ENCODE assay signal across 1 cellular context in the genomic region with DNA sequence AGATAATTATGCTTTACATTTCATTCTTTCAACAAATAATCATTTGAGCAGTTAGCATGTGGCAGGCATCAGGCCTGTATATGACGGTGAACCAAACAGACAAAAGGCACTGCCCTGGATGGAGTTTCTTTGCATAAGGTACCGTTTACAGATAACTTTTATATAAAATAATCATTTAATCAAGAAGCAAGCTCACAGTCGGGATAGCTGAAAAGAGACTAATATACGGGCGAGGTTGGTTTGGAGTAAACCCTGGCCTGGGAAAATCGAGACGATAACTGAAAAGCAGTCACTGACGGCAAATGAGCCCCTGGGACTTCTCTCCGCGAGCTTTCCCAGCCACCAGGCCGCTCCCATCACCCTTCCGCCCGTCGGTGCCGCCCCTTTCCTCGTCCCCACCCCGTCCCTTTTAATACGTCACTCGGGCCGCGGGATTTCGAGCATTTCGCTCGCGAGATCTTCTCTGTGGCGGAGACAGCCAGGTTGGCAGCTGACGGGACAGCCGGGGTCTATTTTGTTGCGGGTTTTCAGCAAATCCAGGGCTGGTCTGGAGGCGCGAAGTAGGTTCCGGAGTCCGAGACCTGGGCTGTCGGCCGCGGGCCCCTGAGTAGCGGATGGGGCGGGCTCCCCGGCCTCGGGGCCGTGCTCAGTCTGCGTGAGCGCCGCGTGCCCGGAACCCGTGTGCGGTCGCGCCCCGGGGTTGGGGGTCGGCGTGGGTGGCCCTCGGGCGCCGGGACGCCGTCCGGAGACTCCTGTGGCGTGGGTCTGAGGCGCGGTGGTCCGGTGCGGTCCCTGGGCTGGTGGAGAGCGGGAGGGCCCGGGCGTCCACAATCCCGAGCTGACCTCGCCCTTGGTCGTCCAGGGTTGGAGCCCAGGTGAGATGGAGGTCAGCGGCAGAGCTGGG.
TF ChIP-seq lines count a peak whose summit lies in the region.

A gene (plus strand): TSS at position 462 of the 904 bp plus-strand sequence. CDS start 703 bp downstream, outside the sequence.

TF ChIP-seq in HCT116, 20 proteins besides CTCF, POLR2A, EP300 and RAD21 (continued from another document):
- TF ChIP-seq, protein P1, sequence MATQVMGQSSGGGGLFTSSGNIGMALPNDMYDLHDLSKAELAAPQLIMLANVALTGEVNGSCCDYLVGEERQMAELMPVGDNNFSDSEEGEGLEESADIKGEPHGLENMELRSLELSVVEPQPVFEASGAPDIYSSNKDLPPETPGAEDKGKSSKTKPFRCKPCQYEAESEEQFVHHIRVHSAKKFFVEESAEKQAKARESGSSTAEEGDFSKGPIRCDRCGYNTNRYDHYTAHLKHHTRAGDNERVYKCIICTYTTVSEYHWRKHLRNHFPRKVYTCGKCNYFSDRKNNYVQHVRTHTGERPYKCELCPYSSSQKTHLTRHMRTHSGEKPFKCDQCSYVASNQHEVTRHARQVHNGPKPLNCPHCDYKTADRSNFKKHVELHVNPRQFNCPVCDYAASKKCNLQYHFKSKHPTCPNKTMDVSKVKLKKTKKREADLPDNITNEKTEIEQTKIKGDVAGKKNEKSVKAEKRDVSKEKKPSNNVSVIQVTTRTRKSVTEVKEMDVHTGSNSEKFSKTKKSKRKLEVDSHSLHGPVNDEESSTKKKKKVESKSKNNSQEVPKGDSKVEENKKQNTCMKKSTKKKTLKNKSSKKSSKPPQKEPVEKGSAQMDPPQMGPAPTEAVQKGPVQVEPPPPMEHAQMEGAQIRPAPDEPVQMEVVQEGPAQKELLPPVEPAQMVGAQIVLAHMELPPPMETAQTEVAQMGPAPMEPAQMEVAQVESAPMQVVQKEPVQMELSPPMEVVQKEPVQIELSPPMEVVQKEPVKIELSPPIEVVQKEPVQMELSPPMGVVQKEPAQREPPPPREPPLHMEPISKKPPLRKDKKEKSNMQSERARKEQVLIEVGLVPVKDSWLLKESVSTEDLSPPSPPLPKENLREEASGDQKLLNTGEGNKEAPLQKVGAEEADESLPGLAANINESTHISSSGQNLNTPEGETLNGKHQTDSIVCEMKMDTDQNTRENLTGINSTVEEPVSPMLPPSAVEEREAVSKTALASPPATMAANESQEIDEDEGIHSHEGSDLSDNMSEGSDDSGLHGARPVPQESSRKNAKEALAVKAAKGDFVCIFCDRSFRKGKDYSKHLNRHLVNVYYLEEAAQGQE (IDR thresholded peaks at IDR 0.05; ENCODE audit: low read depth) = no peak
- TF ChIP-seq ZNF274 (IDR thresholded peaks at IDR 0.05; ENCODE audit: low read depth, low read length) (no peak), POLR2AphosphoS5 (IDR thresholded peaks at IDR 0.05; ENCODE audit: low read depth, low read length) (peak; percentile 98), TCF7L2 (IDR thresholded peaks at IDR 0.05; ENCODE audit: borderline replicate concordance, extremely low read depth, insufficient read depth, insufficient read length) (peak; percentile 20), JUND (IDR thresholded peaks at IDR 0.05) (peak; percentile 37)
- TF ChIP-seq, protein P2, sequence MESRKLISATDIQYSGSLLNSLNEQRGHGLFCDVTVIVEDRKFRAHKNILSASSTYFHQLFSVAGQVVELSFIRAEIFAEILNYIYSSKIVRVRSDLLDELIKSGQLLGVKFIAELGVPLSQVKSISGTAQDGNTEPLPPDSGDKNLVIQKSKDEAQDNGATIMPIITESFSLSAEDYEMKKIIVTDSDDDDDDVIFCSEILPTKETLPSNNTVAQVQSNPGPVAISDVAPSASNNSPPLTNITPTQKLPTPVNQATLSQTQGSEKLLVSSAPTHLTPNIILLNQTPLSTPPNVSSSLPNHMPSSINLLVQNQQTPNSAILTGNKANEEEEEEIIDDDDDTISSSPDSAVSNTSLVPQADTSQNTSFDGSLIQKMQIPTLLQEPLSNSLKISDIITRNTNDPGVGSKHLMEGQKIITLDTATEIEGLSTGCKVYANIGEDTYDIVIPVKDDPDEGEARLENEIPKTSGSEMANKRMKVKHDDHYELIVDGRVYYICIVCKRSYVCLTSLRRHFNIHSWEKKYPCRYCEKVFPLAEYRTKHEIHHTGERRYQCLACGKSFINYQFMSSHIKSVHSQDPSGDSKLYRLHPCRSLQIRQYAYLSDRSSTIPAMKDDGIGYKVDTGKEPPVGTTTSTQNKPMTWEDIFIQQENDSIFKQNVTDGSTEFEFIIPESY (IDR thresholded peaks at IDR 0.05; ENCODE audit: extremely low read depth, insufficient replicate concordance, low read length) = peak; percentile 92
- TF ChIP-seq, protein P3, sequence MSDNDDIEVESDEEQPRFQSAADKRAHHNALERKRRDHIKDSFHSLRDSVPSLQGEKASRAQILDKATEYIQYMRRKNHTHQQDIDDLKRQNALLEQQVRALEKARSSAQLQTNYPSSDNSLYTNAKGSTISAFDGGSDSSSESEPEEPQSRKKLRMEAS (IDR thresholded peaks at IDR 0.05) = peak; percentile 69
